15 cellular contexts compared by ENCODE assay signal in genomic region chr5:61417851-61418250, GRCh38.
DNase-seq lines count a peak whose midpoint lies in the region; ATAC-seq and TF ChIP-seq lines count a peak whose summit lies in the region.
"Had no signal": no experiment of that assay in that cellular context is flagged by ENCODE, and none has a peak within 500 bp of the region (broad histone marks: within the 10 kb centered on the region; RNA-seq: fewer than 3 reads in every experiment).

No MANE protein-coding gene starts in this region.

- intact Hi-C loops in natural killer cell (cut with micrococcal nuclease) (no loop called here), heart left ventricle (cut with DNase I) (loop anchor here in 2 of 10 donors (5.0 to 10.0 kb wide), 2 partner anchors 237 to 239 kb away; no protein-coding TSS in a partner anchor)

- H3K4me1 Mint-ChIP-seq in natural killer cell = peaks cover 25 to 42% of the 10 kb centered on the region in 2 donors
- H3K4me1 Mint-ChIP-seq in natural killer cell treated with Interleukin-12 subunit alpha and Interleukin-12 subunit beta and Interleukin-15 and Interleukin-18, amount 100 ng/mL, for 72 hours (ENCODE audit: low read depth in 2 of 2) = peaks cover 19 to 46% of the 10 kb centered on the region in 2 donors
- peaks cover 49% of the 10 kb centered on the region for H3K4me1 Mint-ChIP-seq in WTC11
- H3K4me1 Mint-ChIP-seq in endothelial cell (ENCODE audit: unreplicated experiment) = peaks cover 34% of the 10 kb centered on the region

- H3K36me3 Mint-ChIP-seq in natural killer cell (peaks cover 8% of the 10 kb centered on the region), WTC11 (peaks cover 6% of the 10 kb centered on the region), endothelial cell (ENCODE audit: low read depth, unreplicated experiment) (peaks cover 7% of the 10 kb centered on the region)
- peaks cover 8% of the 10 kb centered on the region for H3K36me3 Mint-ChIP-seq in natural killer cell treated with Interleukin-12 subunit alpha and Interleukin-12 subunit beta and Interleukin-15 and Interleukin-18, amount 100 ng/mL, for 72 hours

- POLR2A ChIA-PET in WTC11 (lab: Charles Lee) = no interaction called here

- no peaks in the 10 kb centered on the region for H3K36me3 ChIP-seq in MG63
- no peaks in the 10 kb centered on the region for H3K36me3 ChIP-seq in heart left ventricle

- ATAC-seq in natural killer cell (no peak), WTC11 (no peak), heart left ventricle (no peak)
- ATAC-seq in natural killer cell treated with Interleukin-12 subunit alpha and Interleukin-12 subunit beta and Interleukin-15 and Interleukin-18, amount 100 ng/mL, for 72 hours = no peak
- ATAC-seq: CD8-positive, alpha-beta T cell had no signal

- WGBS in heart left ventricle, 4 donors = 67 to 83% (median 81%) methylated on average over 1 of the region's 1 CpG

- H3K4me3 Mint-ChIP-seq in natural killer cell (no peak overlapping the region), WTC11 (no peak overlapping the region), endothelial cell (ENCODE audit: unreplicated experiment) (no peak overlapping the region)
- H3K4me3 Mint-ChIP-seq in natural killer cell treated with Interleukin-12 subunit alpha and Interleukin-12 subunit beta and Interleukin-15 and Interleukin-18, amount 100 ng/mL, for 72 hours = no peak overlapping the region
- H3K4me3 Mint-ChIP-seq: CD14-positive monocyte; CD8-positive, alpha-beta T cell; H9 had no signal

- DNase-seq in natural killer cell (no peak), WTC11 (ENCODE audit: low spot score) (no peak), endothelial cell (ENCODE audit: low spot score) (no peak), MG63 (no peak), NCI-H1694 (lab: John Stamatoyannopoulos, UW) (no peak), heart left ventricle (no peak)
- DNase-seq in natural killer cell treated with Interleukin-12 subunit alpha and Interleukin-12 subunit beta and Interleukin-15 and Interleukin-18, amount 100 ng/mL, for 72 hours (ENCODE audit: low spot score) = no peak
- DNase-seq: Calu3; CD8-positive, alpha-beta T cell; DMS79 treated with DMSO at 0.1 percent for 48 hours; GF-D8; H9 had no signal

- CTCF ChIA-PET in WTC11 (lab: Charles Lee) = no interaction called here

- TF ChIP-seq CTCF in natural killer cell (IDR thresholded peaks at IDR 0.05) = no peak
- no peak for TF ChIP-seq CTCF in WTC11 (IDR thresholded peaks at IDR 0.05)
- TF ChIP-seq CTCF in endothelial cell (IDR thresholded peaks at IDR 0.05; ENCODE audit: unreplicated experiment) = no peak
- TF ChIP-seq CTCF in heart left ventricle (IDR thresholded peaks at IDR 0.05) = no peak

- H3K9me3 ChIP-seq in MG63 (no peaks in the 10 kb centered on the region; the same call in 1 of the 2 replicates), heart left ventricle (peaks cover 0 to 14% (median 0%) of the 10 kb centered on the region in 12 donors)

- peak overlapping the region; percentile 17 to 40 for H3K27ac Mint-ChIP-seq in natural killer cell
- H3K27ac Mint-ChIP-seq in natural killer cell treated with Interleukin-12 subunit alpha and Interleukin-12 subunit beta and Interleukin-15 and Interleukin-18, amount 100 ng/mL, for 72 hours = no peak overlapping the region
- H3K27ac Mint-ChIP-seq in WTC11 = peak overlapping the region; percentile 44; the same call in 1 of the 2 replicates
- peak overlapping the region; percentile 24 for H3K27ac Mint-ChIP-seq in endothelial cell (ENCODE audit: unreplicated experiment)
- H3K27ac Mint-ChIP-seq: CD14-positive monocyte; CD8-positive, alpha-beta T cell; H9 had no signal

- peaks cover 0 to 2% of the 10 kb centered on the region in 2 donors for H3K9me3 Mint-ChIP-seq in natural killer cell
- peaks cover 2% of the 10 kb centered on the region for H3K9me3 Mint-ChIP-seq in natural killer cell treated with Interleukin-12 subunit alpha and Interleukin-12 subunit beta and Interleukin-15 and Interleukin-18, amount 100 ng/mL, for 72 hours
- H3K9me3 Mint-ChIP-seq in WTC11 = peaks cover 7% of the 10 kb centered on the region
- no peaks in the 10 kb centered on the region for H3K9me3 Mint-ChIP-seq in endothelial cell (ENCODE audit: unreplicated experiment)

- peaks cover 0 to 23% (median 2%) of the 10 kb centered on the region in 12 donors for H3K4me1 ChIP-seq in heart left ventricle

- H3K4me3 ChIP-seq in MG63 (no peak overlapping the region), heart left ventricle (no peak overlapping the region)
- H3K4me3 ChIP-seq: BLaER1 had no signal

- no peak for TF ChIP-seq POLR2A in heart left ventricle (IDR thresholded peaks at IDR 0.05)

- H3K27ac ChIP-seq in heart left ventricle = no peak overlapping the region
- H3K27ac ChIP-seq: 22Rv1, BLaER1 had no signal

- no peaks in the 10 kb centered on the region for H3K27me3 ChIP-seq in MG63
- no peaks in the 10 kb centered on the region for H3K27me3 ChIP-seq in heart left ventricle
- H3K27me3 ChIP-seq: BLaER1 had no signal

- H3K27me3 Mint-ChIP-seq in natural killer cell (ENCODE audit: low read depth in 2 of 2) (no peaks in the 10 kb centered on the region), WTC11 (ENCODE audit: low read depth) (no peaks in the 10 kb centered on the region), endothelial cell (ENCODE audit: unreplicated experiment) (peaks cover 9% of the 10 kb centered on the region)
- H3K27me3 Mint-ChIP-seq in natural killer cell treated with Interleukin-12 subunit alpha and Interleukin-12 subunit beta and Interleukin-15 and Interleukin-18, amount 100 ng/mL, for 72 hours = no peaks in the 10 kb centered on the region

TF ChIP-seq in WTC11, 78 proteins besides CTCF, POLR2A, EP300 and RAD21 (continues in another document):
- no peak for TF ChIP-seq JUN (CRISPR knock-in tag; IDR thresholded peaks at IDR 0.05)
- TF ChIP-seq ZNF532 (CRISPR knock-in tag; IDR thresholded peaks at IDR 0.05; ENCODE audit: borderline replicate concordance) = no peak
- no peak for TF ChIP-seq USF2 (CRISPR knock-in tag; IDR thresholded peaks at IDR 0.05)
- TF ChIP-seq NFYB (CRISPR knock-in tag; conservative IDR thresholded peaks at IDR 0.05; ENCODE audit: low read depth) = no peak
- no peak for TF ChIP-seq CDX4 (CRISPR knock-in tag; IDR thresholded peaks at IDR 0.05; ENCODE audit: borderline replicate concordance)
- no peak for TF ChIP-seq GRHL2 (CRISPR knock-in tag; IDR thresholded peaks at IDR 0.05; ENCODE audit: insufficient replicate concordance, severe bottlenecking)
- no peak for TF ChIP-seq CREB1 (CRISPR knock-in tag; IDR thresholded peaks at IDR 0.05)
- TF ChIP-seq ELF4 (CRISPR knock-in tag; IDR thresholded peaks at IDR 0.05; ENCODE audit: low read depth) = no peak
- TF ChIP-seq IRF2 (CRISPR knock-in tag; IDR thresholded peaks at IDR 0.05; ENCODE audit: borderline replicate concordance, low read depth) = no peak
- TF ChIP-seq ZNF232 (CRISPR knock-in tag; IDR thresholded peaks at IDR 0.05) = no peak
- TF ChIP-seq ZNF263 (CRISPR knock-in tag; IDR thresholded peaks at IDR 0.05; ENCODE audit: low read depth) = no peak
- TF ChIP-seq TEAD1 (CRISPR knock-in tag; IDR thresholded peaks at IDR 0.05) = no peak
- no peak for TF ChIP-seq JAZF1 (CRISPR knock-in tag; IDR thresholded peaks at IDR 0.05)
- no peak for TF ChIP-seq MYBL2 (CRISPR knock-in tag; IDR thresholded peaks at IDR 0.05)

Comparison
In these comparisons a context has a peak if more than half of its experiments do, and no peak if none do; other contexts are left out.
1. H3K27ac Mint-ChIP-seq: peak in natural killer cell (2 of 2), WTC11 (single experiment) and endothelial cell (single experiment); none in natural killer cell treated with Interleukin-12 subunit alpha and Interleukin-12 subunit beta and Interleukin-15 and Interleukin-18, amount 100 ng/mL, for 72 hours (0 of 2).